In the genomic region with DNA sequence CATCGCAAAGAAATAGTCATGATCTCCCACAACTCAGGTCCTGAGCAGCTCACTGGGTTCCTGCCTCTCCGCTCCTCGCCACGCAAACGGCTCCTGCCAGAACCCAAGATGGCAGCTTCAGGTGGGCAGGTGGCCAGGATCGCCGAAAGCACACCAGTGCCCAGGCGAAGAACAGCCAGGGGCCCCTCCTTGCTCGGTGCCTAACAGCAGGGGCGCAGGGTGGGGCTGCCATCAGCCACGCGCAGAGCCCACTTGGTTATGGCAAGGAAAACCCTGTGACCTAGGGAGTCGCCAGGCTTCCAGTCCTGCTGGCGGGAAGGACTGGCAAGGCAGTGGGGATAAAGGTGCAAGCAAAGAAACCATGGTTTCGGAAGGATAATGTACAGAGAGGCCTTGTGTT, we compare ENCODE assay signal across 1 cellular context.
TF ChIP-seq lines count a peak whose summit lies in the region.

No MANE protein-coding gene starts in this region.

TF ChIP-seq in HepG2, 621 proteins besides CTCF, POLR2A, EP300 and RAD21:
- TF ChIP-seq HCFC1 (IDR thresholded peaks at IDR 0.05; ENCODE audit: low read depth, low read length): no peak
- TF ChIP-seq, protein P1, sequence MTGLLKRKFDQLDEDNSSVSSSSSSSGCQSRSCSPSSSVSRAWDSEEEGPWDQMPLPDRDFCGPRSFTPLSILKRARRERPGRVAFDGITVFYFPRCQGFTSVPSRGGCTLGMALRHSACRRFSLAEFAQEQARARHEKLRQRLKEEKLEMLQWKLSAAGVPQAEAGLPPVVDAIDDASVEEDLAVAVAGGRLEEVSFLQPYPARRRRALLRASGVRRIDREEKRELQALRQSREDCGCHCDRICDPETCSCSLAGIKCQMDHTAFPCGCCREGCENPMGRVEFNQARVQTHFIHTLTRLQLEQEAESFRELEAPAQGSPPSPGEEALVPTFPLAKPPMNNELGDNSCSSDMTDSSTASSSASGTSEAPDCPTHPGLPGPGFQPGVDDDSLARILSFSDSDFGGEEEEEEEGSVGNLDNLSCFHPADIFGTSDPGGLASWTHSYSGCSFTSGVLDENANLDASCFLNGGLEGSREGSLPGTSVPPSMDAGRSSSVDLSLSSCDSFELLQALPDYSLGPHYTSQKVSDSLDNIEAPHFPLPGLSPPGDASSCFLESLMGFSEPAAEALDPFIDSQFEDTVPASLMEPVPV (CRISPR knock-in tag; IDR thresholded peaks at IDR 0.05): no peak
- TF ChIP-seq, protein P2, sequence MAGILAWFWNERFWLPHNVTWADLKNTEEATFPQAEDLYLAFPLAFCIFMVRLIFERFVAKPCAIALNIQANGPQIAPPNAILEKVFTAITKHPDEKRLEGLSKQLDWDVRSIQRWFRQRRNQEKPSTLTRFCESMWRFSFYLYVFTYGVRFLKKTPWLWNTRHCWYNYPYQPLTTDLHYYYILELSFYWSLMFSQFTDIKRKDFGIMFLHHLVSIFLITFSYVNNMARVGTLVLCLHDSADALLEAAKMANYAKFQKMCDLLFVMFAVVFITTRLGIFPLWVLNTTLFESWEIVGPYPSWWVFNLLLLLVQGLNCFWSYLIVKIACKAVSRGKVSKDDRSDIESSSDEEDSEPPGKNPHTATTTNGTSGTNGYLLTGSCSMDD (CRISPR knock-in tag; IDR thresholded peaks at IDR 0.05): no peak
- no peak for TF ChIP-seq MLXIP (CRISPR knock-in tag; IDR thresholded peaks at IDR 0.05; ENCODE audit: borderline replicate concordance)
- TF ChIP-seq ZBTB2 (CRISPR knock-in tag; IDR thresholded peaks at IDR 0.05; ENCODE audit: low read depth): no peak
- no peak for TF ChIP-seq IRF2 (CRISPR knock-in tag; IDR thresholded peaks at IDR 0.05)
- TF ChIP-seq, protein P3, sequence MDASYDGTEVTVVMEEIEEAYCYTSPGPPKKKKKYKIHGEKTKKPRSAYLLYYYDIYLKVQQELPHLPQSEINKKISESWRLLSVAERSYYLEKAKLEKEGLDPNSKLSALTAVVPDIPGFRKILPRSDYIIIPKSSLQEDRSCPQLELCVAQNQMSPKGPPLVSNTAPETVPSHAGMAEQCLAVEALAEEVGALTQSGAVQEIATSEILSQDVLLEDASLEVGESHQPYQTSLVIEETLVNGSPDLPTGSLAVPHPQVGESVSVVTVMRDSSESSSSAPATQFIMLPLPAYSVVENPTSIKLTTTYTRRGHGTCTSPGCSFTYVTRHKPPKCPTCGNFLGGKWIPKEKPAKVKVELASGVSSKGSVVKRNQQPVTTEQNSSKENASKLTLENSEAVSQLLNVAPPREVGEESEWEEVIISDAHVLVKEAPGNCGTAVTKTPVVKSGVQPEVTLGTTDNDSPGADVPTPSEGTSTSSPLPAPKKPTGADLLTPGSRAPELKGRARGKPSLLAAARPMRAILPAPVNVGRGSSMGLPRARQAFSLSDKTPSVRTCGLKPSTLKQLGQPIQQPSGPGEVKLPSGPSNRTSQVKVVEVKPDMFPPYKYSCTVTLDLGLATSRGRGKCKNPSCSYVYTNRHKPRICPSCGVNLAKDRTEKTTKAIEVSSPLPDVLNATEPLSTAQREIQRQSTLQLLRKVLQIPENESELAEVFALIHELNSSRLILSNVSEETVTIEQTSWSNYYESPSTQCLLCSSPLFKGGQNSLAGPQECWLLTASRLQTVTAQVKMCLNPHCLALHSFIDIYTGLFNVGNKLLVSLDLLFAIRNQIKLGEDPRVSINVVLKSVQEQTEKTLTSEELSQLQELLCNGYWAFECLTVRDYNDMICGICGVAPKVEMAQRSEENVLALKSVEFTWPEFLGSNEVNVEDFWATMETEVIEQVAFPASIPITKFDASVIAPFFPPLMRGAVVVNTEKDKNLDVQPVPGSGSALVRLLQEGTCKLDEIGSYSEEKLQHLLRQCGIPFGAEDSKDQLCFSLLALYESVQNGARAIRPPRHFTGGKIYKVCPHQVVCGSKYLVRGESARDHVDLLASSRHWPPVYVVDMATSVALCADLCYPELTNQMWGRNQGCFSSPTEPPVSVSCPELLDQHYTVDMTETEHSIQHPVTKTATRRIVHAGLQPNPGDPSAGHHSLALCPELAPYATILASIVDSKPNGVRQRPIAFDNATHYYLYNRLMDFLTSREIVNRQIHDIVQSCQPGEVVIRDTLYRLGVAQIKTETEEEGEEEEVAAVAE (CRISPR knock-in tag; IDR thresholded peaks at IDR 0.05; ENCODE audit: borderline replicate concordance): no peak
- no peak for TF ChIP-seq E2F5 (CRISPR knock-in tag; conservative IDR thresholded peaks at IDR 0.05)
- TF ChIP-seq, protein P4, sequence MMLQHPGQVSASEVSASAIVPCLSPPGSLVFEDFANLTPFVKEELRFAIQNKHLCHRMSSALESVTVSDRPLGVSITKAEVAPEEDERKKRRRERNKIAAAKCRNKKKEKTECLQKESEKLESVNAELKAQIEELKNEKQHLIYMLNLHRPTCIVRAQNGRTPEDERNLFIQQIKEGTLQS (CRISPR knock-in tag; IDR thresholded peaks at IDR 0.05): no peak
- TF ChIP-seq ZHX1 (CRISPR knock-in tag; IDR thresholded peaks at IDR 0.05; ENCODE audit: low read depth): no peak
- no peak for TF ChIP-seq ZNF160 (CRISPR knock-in tag; IDR thresholded peaks at IDR 0.05)
- TF ChIP-seq, protein P5, sequence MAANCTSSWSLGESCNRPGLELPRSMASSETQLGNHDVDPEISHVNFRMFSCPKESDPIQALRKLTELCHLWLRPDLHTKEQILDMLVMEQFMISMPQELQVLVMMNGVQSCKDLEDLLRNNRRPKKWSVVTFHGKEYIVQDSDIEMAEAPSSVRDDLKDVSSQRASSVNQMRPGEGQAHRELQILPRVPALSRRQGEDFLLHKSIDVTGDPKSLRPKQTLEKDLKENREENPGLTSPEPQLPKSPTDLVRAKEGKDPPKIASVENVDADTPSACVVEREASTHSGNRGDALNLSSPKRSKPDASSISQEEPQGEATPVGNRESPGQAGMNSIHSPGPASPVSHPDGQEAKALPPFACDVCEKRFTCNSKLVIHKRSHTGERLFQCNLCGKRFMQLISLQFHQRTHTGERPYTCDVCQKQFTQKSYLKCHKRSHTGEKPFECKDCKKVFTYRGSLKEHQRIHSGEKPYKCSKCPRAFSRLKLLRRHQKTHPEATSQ (CRISPR knock-in tag; IDR thresholded peaks at IDR 0.05; ENCODE audit: borderline replicate concordance): no peak
- TF ChIP-seq HDAC6 (IDR thresholded peaks at IDR 0.05; ENCODE audit: low read depth, low read length): no peak
- no peak for TF ChIP-seq ZSCAN29 (CRISPR knock-in tag; conservative IDR thresholded peaks at IDR 0.05)
- peak; percentile 20 for TF ChIP-seq YY1 (IDR thresholded peaks at IDR 0.05; ENCODE audit: insufficient read depth, insufficient replicate concordance, low read depth, low read length)
- peak; percentile 22 for TF ChIP-seq RBM22 (optimal IDR thresholded peaks at IDR 0.05; ENCODE audit: low read length)
